In the genomic region with DNA sequence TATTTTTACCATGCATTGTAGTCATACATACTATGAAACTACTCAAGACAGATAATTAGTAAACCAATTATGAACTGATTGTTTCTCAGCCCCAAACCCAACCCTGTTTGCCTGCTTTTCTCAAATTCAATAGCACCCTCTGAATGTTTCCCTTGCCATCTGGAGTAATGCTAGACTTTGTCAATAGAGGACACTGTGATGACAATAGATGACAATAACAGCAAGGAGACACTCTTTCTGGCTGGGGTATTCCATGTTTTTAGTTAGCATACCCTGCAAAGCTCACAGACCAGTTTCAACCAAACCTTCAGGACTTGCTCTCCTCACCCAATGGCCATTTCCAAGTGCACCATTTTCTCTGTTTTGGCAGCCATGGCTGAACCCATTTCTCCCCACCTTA, we compare ENCODE assay signal across 19 cellular contexts.
DNase-seq lines count a peak whose midpoint lies in the region; ATAC-seq and TF ChIP-seq lines count a peak whose summit lies in the region.
"Had no signal": no experiment of that assay in that cellular context is flagged by ENCODE, and none has a peak within 500 bp of the region (broad histone marks: within the 10 kb centered on the region; RNA-seq: fewer than 3 reads in every experiment).

No MANE protein-coding gene starts in this region.

- no peaks in the 10 kb centered on the region for H3K79me2 ChIP-seq in mesendoderm (ENCODE audit: control insufficient read depth, insufficient read depth, low read length)

- H3K9ac ChIP-seq in endodermal cell (ENCODE audit: extremely low read depth, low read length, poor library complexity, severe bottlenecking) (no peak overlapping the region), mesendoderm (ENCODE audit: low read length) (no peak overlapping the region)

- H3K4me3 Mint-ChIP-seq in endodermal cell: no peak overlapping the region
- H3K4me3 Mint-ChIP-seq in stimulated activated naive B cell treated with anti-CD40 and anti-IgM and Interleukin-4, amounts not matched to agents 10 μg/mL and 1 μg/mL and 100 μg/mL, for 72 hours: no peak overlapping the region
- H3K4me3 Mint-ChIP-seq: B cell; CD4-positive, alpha-beta T cell had no signal

- no peak overlapping the region for H3K23ac ChIP-seq in mesendoderm (ENCODE audit: low read length)

- H3K4me1 ChIP-seq in endodermal cell (ENCODE audit: control insufficient read depth, insufficient read depth, low read length): no peaks in the 10 kb centered on the region
- H3K4me1 ChIP-seq in mesendoderm (ENCODE audit: control insufficient read depth, low read depth, low read length): no peaks in the 10 kb centered on the region
- H3K4me1 ChIP-seq: HAP-1 had no signal

- H3K18ac ChIP-seq in mesendoderm (ENCODE audit: low read length): no peak overlapping the region

- DNase-seq in NCI-H345 (lab: John Stamatoyannopoulos, UW) (peak; percentile 9), NCI-H345 treated with DMSO at 0.1 percent for 48 hours (lab: John Stamatoyannopoulos, UW; ENCODE audit: unreplicated experiment) (no peak), NCI-H69 (lab: John Stamatoyannopoulos, UW) (peak; percentile 50), endodermal cell (no peak), mesendoderm (peak; percentile 39)
- no peak for DNase-seq in stimulated activated naive B cell treated with anti-CD40 and anti-IgM and Interleukin-4, amounts not matched to agents 10 μg/mL and 1 μg/mL and 100 μg/mL, for 72 hours
- DNase-seq: ACHN; C1 segment of cervical spinal cord; Calu3; CD4-positive, alpha-beta T cell; DMS 273 treated with DMSO at 0.1 percent for 48 hours; DMS79 treated with DMSO at 0.1 percent for 48 hours; EL; GOT3 had no signal

- no peak overlapping the region for H3K27ac ChIP-seq in endodermal cell (ENCODE audit: low read depth, low read length)
- no peak overlapping the region for H3K27ac ChIP-seq in mesendoderm (ENCODE audit: low read depth, low read length)

- peaks cover 29% of the 10 kb centered on the region for H3K9me3 Mint-ChIP-seq in endodermal cell
- peaks cover 1 to 4% of the 10 kb centered on the region in 2 donors for H3K9me3 Mint-ChIP-seq in stimulated activated naive B cell treated with anti-CD40 and anti-IgM and Interleukin-4, amounts not matched to agents 10 μg/mL and 1 μg/mL and 100 μg/mL, for 72 hours

- H3K4ac ChIP-seq in mesendoderm (ENCODE audit: low read depth, low read length): no peak overlapping the region

- no peak overlapping the region for H3K56ac ChIP-seq in mesendoderm (ENCODE audit: low read length)

- no peak overlapping the region for H3K27ac Mint-ChIP-seq in endodermal cell
- H3K27ac Mint-ChIP-seq in stimulated activated naive B cell treated with anti-CD40 and anti-IgM and Interleukin-4, amounts not matched to agents 10 μg/mL and 1 μg/mL and 100 μg/mL, for 72 hours: no peak overlapping the region
- H3K27ac Mint-ChIP-seq: B cell; CD4-positive, alpha-beta T cell had no signal

- H3K9me3 ChIP-seq in endodermal cell (ENCODE audit: control insufficient read depth, low read length): peaks cover 29% of the 10 kb centered on the region
- H3K9me3 ChIP-seq: HAP-1 had no signal

- ATAC-seq in HG03097 (IDR thresholded peaks at IDR 0.05; ENCODE audit: low FRiP score, unreplicated experiment): no peak
- no peak for ATAC-seq in HG03025 (IDR thresholded peaks at IDR 0.05; ENCODE audit: low FRiP score, unreplicated experiment)
- ATAC-seq in stimulated activated naive B cell treated with anti-CD40 and anti-IgM and Interleukin-4, amounts not matched to agents 10 μg/mL and 1 μg/mL and 100 μg/mL, for 72 hours (replicated peaks): no peak
- ATAC-seq: HepG2 had no signal

- no peak overlapping the region for H4K8ac ChIP-seq in mesendoderm (ENCODE audit: low read depth, low read length)

- H2BK120ac ChIP-seq in mesendoderm (ENCODE audit: low read depth, low read length): no peak overlapping the region

- H3K4me1 Mint-ChIP-seq in endodermal cell: peaks cover 4% of the 10 kb centered on the region
- H3K4me1 Mint-ChIP-seq in stimulated activated naive B cell treated with anti-CD40 and anti-IgM and Interleukin-4, amounts not matched to agents 10 μg/mL and 1 μg/mL and 100 μg/mL, for 72 hours: no peaks in the 10 kb centered on the region
- H3K4me1 Mint-ChIP-seq: B cell had no signal

- H3K4me2 ChIP-seq in mesendoderm (ENCODE audit: low read length): no peak overlapping the region

- TF ChIP-seq CTCF in endodermal cell (conservative IDR thresholded peaks at IDR 0.05): peak; percentile 39

- no peak overlapping the region for H2BK5ac ChIP-seq in mesendoderm (ENCODE audit: low read length)

- H3K36me3 ChIP-seq in endodermal cell (ENCODE audit: control insufficient read depth, insufficient read depth, low read length) (no peaks in the 10 kb centered on the region), mesendoderm (ENCODE audit: control insufficient read depth, insufficient read depth, low read length) (no peaks in the 10 kb centered on the region)
- H3K36me3 ChIP-seq: HAP-1 had no signal

- H2AK5ac ChIP-seq in mesendoderm (ENCODE audit: low read length): no peak overlapping the region

- no peak overlapping the region for H2BK15ac ChIP-seq in mesendoderm (replicated peaks; ENCODE audit: low read depth)

- H3K27me3 Mint-ChIP-seq in endodermal cell (ENCODE audit: insufficient read depth): no peaks in the 10 kb centered on the region
- H3K27me3 Mint-ChIP-seq in stimulated activated naive B cell treated with anti-CD40 and anti-IgM and Interleukin-4, amounts not matched to agents 10 μg/mL and 1 μg/mL and 100 μg/mL, for 72 hours: no peaks in the 10 kb centered on the region
- H3K27me3 Mint-ChIP-seq: B cell; CD4-positive, alpha-beta T cell had no signal

- no peaks in the 10 kb centered on the region for H3K36me3 Mint-ChIP-seq in endodermal cell (ENCODE audit: low read depth)
- H3K36me3 Mint-ChIP-seq in stimulated activated naive B cell treated with anti-CD40 and anti-IgM and Interleukin-4, amounts not matched to agents 10 μg/mL and 1 μg/mL and 100 μg/mL, for 72 hours: no peaks in the 10 kb centered on the region

- no peaks in the 10 kb centered on the region for H3K79me1 ChIP-seq in mesendoderm (ENCODE audit: low read length)

- H3K27me3 ChIP-seq in endodermal cell (ENCODE audit: control insufficient read depth, insufficient read depth, low read length, poor library complexity, severe bottlenecking): no peaks in the 10 kb centered on the region
- H3K27me3 ChIP-seq in mesendoderm (ENCODE audit: insufficient read depth, low read length, poor library complexity): no peaks in the 10 kb centered on the region

- H3K4me3 ChIP-seq in endodermal cell (ENCODE audit: low read length) (no peak overlapping the region), mesendoderm (ENCODE audit: low read length) (no peak overlapping the region)
- H3K4me3 ChIP-seq: HAP-1 had no signal

- no peak overlapping the region for H4K5ac ChIP-seq in mesendoderm (ENCODE audit: low read length)

Comparison
In these comparisons a context has a peak if more than half of its experiments do, and no peak if none do; other contexts are left out.
1. DNase-seq: peak in NCI-H345 (single experiment), NCI-H69 (single experiment) and mesendoderm (single experiment); none in NCI-H345 treated with DMSO at 0.1 percent for 48 hours (single experiment), endodermal cell (single experiment) and stimulated activated naive B cell treated with anti-CD40 and anti-IgM and Interleukin-4, amounts not matched to agents 10 μg/mL and 1 μg/mL and 100 μg/mL, for 72 hours (single experiment).